ENCODE assay signal across 18 cellular contexts in genomic region chr1:32042330-32042729, GRCh38.
"Had no signal": no experiment of that assay in that cellular context is flagged by ENCODE, and none has a peak within 500 bp of the region (broad histone marks: within the 10 kb centered on the region; RNA-seq: fewer than 3 reads in every experiment).

No MANE protein-coding gene starts in this region.

- H3K27ac Mint-ChIP-seq: activated naive CD4-positive, alpha-beta T cell treated with anti-CD3 and anti-CD28 coated beads, Interleukin-2, amount 10 ng/mL, durations not matched to agents 7 days and 5 days; stimulated activated naive CD8-positive, alpha-beta T cell treated with anti-CD3 and anti-CD28 coated beads, Interleukin-15, Interleukin-2, amounts not matched to agents 100 ng/mL and 50 ng/mL, for 24 hours; T-helper 1 cell treated with Interleukin-12 subunit alpha and Interleukin-12 subunit beta and Interleukin-4 antibody, amounts not matched to agents 30 μg/mL and 1 μg/mL, for 36 hours had no signal

- H3K27me3 Mint-ChIP-seq: activated naive CD4-positive, alpha-beta T cell treated with anti-CD3 and anti-CD28 coated beads, Interleukin-2, amount 10 ng/mL, durations not matched to agents 7 days and 5 days; effector memory CD8-positive, alpha-beta T cell; naive thymus-derived CD4-positive, alpha-beta T cell; stimulated activated naive CD8-positive, alpha-beta T cell treated with anti-CD3 and anti-CD28 coated beads, Interleukin-15, Interleukin-2, amounts not matched to agents 100 ng/mL and 50 ng/mL, for 24 hours had no signal

- H3K4me3 Mint-ChIP-seq: activated naive CD4-positive, alpha-beta T cell treated with anti-CD3 and anti-CD28 coated beads, Interleukin-2, amount 10 ng/mL, durations not matched to agents 7 days and 5 days; effector memory CD8-positive, alpha-beta T cell; naive thymus-derived CD4-positive, alpha-beta T cell; stimulated activated naive CD8-positive, alpha-beta T cell treated with anti-CD3 and anti-CD28 coated beads, Interleukin-15, Interleukin-2, amounts not matched to agents 100 ng/mL and 50 ng/mL, for 24 hours; T-helper 1 cell treated with Interleukin-12 subunit alpha and Interleukin-12 subunit beta and Interleukin-4 antibody, amounts not matched to agents 30 μg/mL and 1 μg/mL, for 36 hours had no signal

- H3K9me3 Mint-ChIP-seq: activated naive CD4-positive, alpha-beta T cell treated with anti-CD3 and anti-CD28 coated beads, Interleukin-2, amount 10 ng/mL, durations not matched to agents 7 days and 5 days; effector memory CD8-positive, alpha-beta T cell; naive thymus-derived CD4-positive, alpha-beta T cell; stimulated activated naive CD8-positive, alpha-beta T cell treated with anti-CD3 and anti-CD28 coated beads, Interleukin-15, Interleukin-2, amounts not matched to agents 100 ng/mL and 50 ng/mL, for 24 hours; T-helper 1 cell treated with Interleukin-12 subunit alpha and Interleukin-12 subunit beta and Interleukin-4 antibody, amounts not matched to agents 30 μg/mL and 1 μg/mL, for 36 hours had no signal

- H3K4me1 ChIP-seq: prostate gland, uterus had no signal

- H3K27me3 ChIP-seq: esophagus muscularis mucosa, transverse colon, uterus had no signal

- DNase-seq: activated CD4-positive, alpha-beta T cell treated with anti-CD3 and anti-CD28 coated beads for 4 hours; activated CD4-positive, alpha-beta T cell treated with anti-CD3 and anti-CD28 coated beads, Interleukin-2, amount 50 U/mL, for 48 hours; activated CD4-positive, CD25-positive, alpha-beta regulatory T cell; activated effector memory CD4-positive, alpha-beta T cell treated with anti-CD3 and anti-CD28 coated beads, Interleukin-2, amount 50 U/mL, for 16 hours; activated naive CD4-positive, alpha-beta T cell treated with anti-CD3 and anti-CD28 coated beads, Interleukin-2, amount 10 ng/mL, durations not matched to agents 7 days and 5 days; central memory CD4-positive, alpha-beta T cell; effector memory CD8-positive, alpha-beta T cell; left colon; mesenchymal stem cell; naive thymus-derived CD4-positive, alpha-beta T cell; stimulated activated CD4-positive, alpha-beta T cell treated with anti-CD3 and anti-CD28 coated beads, Interleukin-12 subunit alpha, Interleukin-12 subunit beta, amount 100 ng/mL, for 4 hours; stimulated activated CD4-positive, alpha-beta T cell treated with anti-CD3 and anti-CD28 coated beads, Interleukin-4, amount 100 ng/mL, for 4 hours; transverse colon; uterus had no signal

- ATAC-seq: effector memory CD8-positive, alpha-beta T cell; left colon; naive thymus-derived CD4-positive, alpha-beta T cell had no signal

- H3K27ac ChIP-seq: prostate gland, transverse colon, uterus had no signal

- H3K9me3 ChIP-seq: esophagus muscularis mucosa, prostate gland, transverse colon, uterus had no signal

- H3K4me3 ChIP-seq: esophagus muscularis mucosa, prostate gland, transverse colon, uterus had no signal

- H3K36me3 ChIP-seq: uterus had no signal
